Comparison of ENCODE assay signal across 33 cellular contexts in genomic region chr21:38121888-38122705, GRCh38.
"Had no signal": no experiment of that assay in that cellular context is flagged by ENCODE, and none has a peak within 500 bp of the region (broad histone marks: within the 10 kb centered on the region; RNA-seq: fewer than 3 reads in every experiment).

No MANE protein-coding gene starts in this region.

- H3K4me3 ChIP-seq: adrenal gland, cardiac muscle cell, colonic mucosa, dorsolateral prefrontal cortex, heart left ventricle, ovary, skin epidermis, thoracic aorta, uterus had no signal

- DNase-seq: activated CD4-positive, alpha-beta T cell treated with anti-CD3 and anti-CD28 coated beads for 4 hours; activated CD4-positive, alpha-beta T cell treated with anti-CD3 and anti-CD28 coated beads, Interleukin-2, amount 50 U/mL, for 48 hours; activated CD8-positive, alpha-beta memory T cell treated with anti-CD3 and anti-CD28 coated beads for 24 hours; activated effector memory CD4-positive, alpha-beta T cell treated with Interleukin-2 at 50 U/mL for 16 hours; activated naive CD4-positive, alpha-beta T cell treated with Interleukin-2 at 50 U/mL for 16 hours; activated naive CD8-positive, alpha-beta T cell treated with anti-CD3 and anti-CD28 coated beads for 36 hours; adrenal gland; aorta; cerebellar nuclear complex; colonic mucosa; dorsolateral prefrontal cortex; effector memory CD4-positive, alpha-beta T cell; foreskin keratinocyte; heart left ventricle; hypothalamus; immature natural killer cell; kidney; midbrain; naive thymus-derived CD4-positive, alpha-beta T cell; ovary; stimulated activated CD4-positive, alpha-beta T cell treated with anti-CD3 and anti-CD28 coated beads, Interleukin-12 subunit alpha, Interleukin-12 subunit beta, amount 100 ng/mL, for 4 hours; stimulated activated CD4-positive, alpha-beta T cell treated with anti-CD3 and anti-CD28 coated beads, Interleukin-4, amount 100 ng/mL, for 1 hour; stimulated activated naive CD8-positive, alpha-beta T cell treated with anti-CD3 and anti-CD28 coated beads, Interleukin-15, Interleukin-2, amounts not matched to agents 100 U/mL and 50 U/mL, for 24 hours; uterus had no signal

- H3K36me3 Mint-ChIP-seq: activated naive CD8-positive, alpha-beta T cell treated with anti-CD3 and anti-CD28 coated beads for 36 hours; brain; immature natural killer cell; memory B cell; naive thymus-derived CD4-positive, alpha-beta T cell; type B pancreatic cell had no signal

- H3K4me1 ChIP-seq: adrenal gland, colonic mucosa, foreskin keratinocyte, heart left ventricle, uterus had no signal

- H3K27me3 ChIP-seq: cardiac muscle cell, colonic mucosa, heart left ventricle, ovary, uterus had no signal

- H3K27ac Mint-ChIP-seq: activated naive CD8-positive, alpha-beta T cell treated with anti-CD3 and anti-CD28 coated beads for 36 hours; brain; immature natural killer cell; memory B cell; naive thymus-derived CD4-positive, alpha-beta T cell; progenitor cell of endocrine pancreas; T-helper 2 cell treated with Interferon-gamma antibody and Interleukin-4, amounts not matched to agents 5 μg/mL and 100 μg/mL, for 36 hours; type B pancreatic cell had no signal

- H3K4me3 Mint-ChIP-seq: activated naive CD8-positive, alpha-beta T cell treated with anti-CD3 and anti-CD28 coated beads for 36 hours; brain; immature natural killer cell; memory B cell; naive thymus-derived CD4-positive, alpha-beta T cell; T-helper 2 cell treated with Interferon-gamma antibody and Interleukin-4, amounts not matched to agents 5 μg/mL and 100 μg/mL, for 36 hours; type B pancreatic cell had no signal

- H3K4me1 Mint-ChIP-seq: activated naive CD8-positive, alpha-beta T cell treated with anti-CD3 and anti-CD28 coated beads for 36 hours; brain; immature natural killer cell had no signal

- H3K36me3 ChIP-seq: adrenal gland, cardiac muscle cell, colonic mucosa, heart left ventricle, ovary, thoracic aorta, uterus had no signal

- ATAC-seq: foreskin keratinocyte; heart left ventricle; naive thymus-derived CD4-positive, alpha-beta T cell; sciatic nerve; stimulated activated naive CD8-positive, alpha-beta T cell treated with anti-CD3 and anti-CD28 coated beads, Interleukin-15, Interleukin-2, amounts not matched to agents 100 U/mL and 50 U/mL, for 24 hours had no signal

- H3K9me3 ChIP-seq: adrenal gland, colonic mucosa, heart left ventricle, ovary, thoracic aorta, uterus had no signal

- H3K9me3 Mint-ChIP-seq: activated naive CD8-positive, alpha-beta T cell treated with anti-CD3 and anti-CD28 coated beads for 36 hours; brain; immature natural killer cell; naive thymus-derived CD4-positive, alpha-beta T cell; T-helper 2 cell treated with Interferon-gamma antibody and Interleukin-4, amounts not matched to agents 5 μg/mL and 100 μg/mL, for 36 hours; type B pancreatic cell had no signal

- H3K27ac ChIP-seq: adrenal gland, cardiac muscle cell, colonic mucosa, dorsolateral prefrontal cortex, foreskin keratinocyte, heart left ventricle, ovary, skin epidermis, thoracic aorta, uterus had no signal

- FAIRE-seq: kidney had no signal

- H3K27me3 Mint-ChIP-seq: brain, progenitor cell of endocrine pancreas had no signal
